In genomic region chr2:108535380-108535677, GRCh38 we compare ENCODE assay signal across 8 cellular contexts. TPM values are rescaled to one million over a fixed set of nuclear protein-coding genes. Genes with fewer than 3 reads are reported as not detected.
DNase-seq lines count a peak whose midpoint lies in the region; ATAC-seq and TF ChIP-seq lines count a peak whose summit lies in the region.

No MANE protein-coding gene starts in this region.

- H3K9me3 ChIP-seq in AG04450 (ENCODE audit: control insufficient read depth, insufficient read depth, low read length) (no peaks in the 10 kb centered on the region), muscle layer of colon (ENCODE audit: low read length) (no peaks in the 10 kb centered on the region)

- H3K9ac ChIP-seq in muscle layer of colon (ENCODE audit: low read length): peak overlapping the region; percentile 67

- ATAC-seq in HG03097 (IDR thresholded peaks at IDR 0.05; ENCODE audit: low FRiP score, unreplicated experiment) (no peak), GM18870 (IDR thresholded peaks at IDR 0.05; ENCODE audit: unreplicated experiment) (no peak), HG03521 (IDR thresholded peaks at IDR 0.05; ENCODE audit: unreplicated experiment) (no peak)

- DNase-seq in AG04450 (ENCODE audit: low read depth, low spot score) (no peak), KBM-7 (peak; percentile 25), choroid plexus epithelial cell (ENCODE audit: low read depth) (peak; percentile 64), NCI-H1694 treated with DMSO at 0.1 percent for 48 hours (lab: John Stamatoyannopoulos, UW) (no peak)

- no peaks in the 10 kb centered on the region for H3K36me3 ChIP-seq in muscle layer of colon (ENCODE audit: insufficient read depth, low read length)

- H3K27me3 ChIP-seq in AG04450 (ENCODE audit: control insufficient read depth, insufficient read depth, low read length) (no peaks in the 10 kb centered on the region), muscle layer of colon (ENCODE audit: control insufficient read depth in 1 of 2, insufficient read depth in 2 of 2, low read length in 2 of 2) (no peaks in the 10 kb centered on the region)

- H3K27ac ChIP-seq in AG04450 (ENCODE audit: low read depth, low read length): no peak overlapping the region
- peak overlapping the region; percentile 79 for H3K27ac ChIP-seq in muscle layer of colon (ENCODE audit: low read depth, low read length)

- peaks cover 30% of the 10 kb centered on the region for H3K4me1 ChIP-seq in muscle layer of colon (ENCODE audit: insufficient read depth, low read length)

- H3K4me3 ChIP-seq in AG04450 (ENCODE audit: low read depth, low read length): peak overlapping the region; percentile 78
- peak overlapping the region; percentile 60 for H3K4me3 ChIP-seq in choroid plexus epithelial cell (ENCODE audit: low read depth, low read length)
- peak overlapping the region; percentile 70 to 89 for H3K4me3 ChIP-seq in muscle layer of colon (ENCODE audit: low read depth in 1 of 2, low read length in 2 of 2)

- in situ Hi-C loops in KBM-7 (cut with MboI; ENCODE audit: low pct_unique_long_range_greater_than_20kb, low sequenced_read_pairs): no loop called here

- POLR2A ChIA-PET in AG04450 (lab: Yijun Ruan, JAX): interaction anchor here (0.6 to 3.3 kb wide), 10 partner anchors 14 to 318 kb away, joined by 3 to 13 read pairs (median 4); no protein-coding TSS in a partner anchor

- CTCF ChIA-PET in AG04450 (lab: Charles Lee): interaction anchor here (0.7 to 2.7 kb wide), 4 partner anchors 45 to 102 kb away, joined by 3 to 17 read pairs (median 3); no protein-coding TSS in a partner anchor

- TF ChIP-seq CTCF in AG04450 (IDR thresholded peaks at IDR 0.05; ENCODE audit: low read depth, low read length) (no peak), choroid plexus epithelial cell (conservative IDR thresholded peaks at IDR 0.05; ENCODE audit: low read depth, low read length) (no peak)

RNA-seq across cellular contexts. Expression of gene LIMS1, which starts 1.1 kb away (rescaled TPM):
- polyA plus RNA-seq in AG04450 (2011; rRNA removed): 87.3 and 95.0 TPM in 2 replicates
- 108 and 116 TPM in 2 replicates for polyA minus RNA-seq in AG04450 (2011; rRNA and poly(A)+ RNA removed)

Comparison
In these comparisons a context has a peak if more than half of its experiments do, and no peak if none do; other contexts are left out.
1. DNase-seq: peak in KBM-7 (single experiment) and choroid plexus epithelial cell (single experiment); none in AG04450 (single experiment) and NCI-H1694 treated with DMSO at 0.1 percent for 48 hours (single experiment).
2. Peak in every context shown above with its lines, with median percentiles within 50 percentile points of each other: H3K4me3 ChIP-seq.